ENCODE assay signal across 13 cellular contexts in genomic region chr10:26627320-26627719, GRCh38.
A peak's percentile ranks its signal among the peaks of the same experiment; 100 is the strongest.
DNase-seq lines count a peak whose midpoint lies in the region; ATAC-seq, FAIRE-seq and TF ChIP-seq lines count a peak whose summit lies in the region.
"Had no signal": no experiment of that assay in that cellular context is flagged by ENCODE, and none has a peak within 500 bp of the region (broad histone marks: within the 10 kb centered on the region; RNA-seq: fewer than 3 reads in every experiment).

No MANE protein-coding gene starts in this region.

- POLR2A ChIA-PET in HEK293 (lab: Yijun Ruan, JAX), result no interaction called here

- intact Hi-C loops in left colon (cut with DNase I, micrococcal nuclease), result no loop called here
- intact Hi-C loops in left cardiac atrium (cut with DNase I), result no loop called here

- H3K4me3 ChIP-seq in HEK293 (ENCODE audit: low read depth, low read length), result no peak overlapping the region
- H3K4me3 ChIP-seq: skin epidermis had no signal

- in situ Hi-C loops in SK-MEL-5 (cut with HindIII; ENCODE audit: low pct_unique_long_range_greater_than_20kb, low sequenced_read_pairs), result no loop called here

- no peak for DNase-seq in D721Med (ENCODE audit: insufficient read length, low spot score)
- DNase-seq in SK-MEL-5 (ENCODE audit: low read depth, low spot score), result peak; percentile 28
- DNase-seq in left colon, result no peak
- DNase-seq in activated naive CD4-positive, alpha-beta T cell treated with Interleukin-2 at 50 U/mL for 16 hours, result no peak
- no peak for DNase-seq in activated CD4-positive, alpha-beta T cell treated with anti-CD3 and anti-CD28 coated beads, Interleukin-2, amount 50 U/mL, for 48 hours
- no peak for DNase-seq in left cardiac atrium
- DNase-seq: activated CD4-positive, CD25-positive, alpha-beta regulatory T cell treated with anti-CD3 and anti-CD28 coated beads, Interleukin-2, amount 50 U/mL, for 72 hours; natural killer cell; NCI-H2107 had no signal

- H3K4me1 ChIP-seq in HEK293 (ENCODE audit: control insufficient read depth, insufficient read depth, low read length), result no peaks in the 10 kb centered on the region

- TF ChIP-seq CTCF in D721Med (IDR thresholded peaks at IDR 0.05; ENCODE audit: insufficient read depth, missing control alignments) (no peak), HEK293 (tag by site-specific recombination; IDR thresholded peaks at IDR 0.05) (no peak)

- H3K9me3 ChIP-seq in HEK293 (ENCODE audit: control insufficient read depth, insufficient read depth, low read depth, low read length), result no peaks in the 10 kb centered on the region

- no peaks in the 10 kb centered on the region for H3K36me3 ChIP-seq in HEK293 (ENCODE audit: control insufficient read depth in 2 of 2, insufficient read depth in 1 of 2, low read length in 2 of 2)

- no peak overlapping the region for H3K27ac ChIP-seq in HEK293 (ENCODE audit: extremely low read depth, low read depth, low read length)
- H3K27ac ChIP-seq: epithelial cell of prostate, skin epidermis had no signal

- CTCF ChIA-PET in HEK293 (lab: Yijun Ruan, JAX), result no interaction called here

- ATAC-seq in left colon (peak; percentile 46), GM19035 (IDR thresholded peaks at IDR 0.05; ENCODE audit: unreplicated experiment) (no peak), left cardiac atrium (no peak)
- ATAC-seq: natural killer cell had no signal

- FAIRE-seq in D721Med (lab: Jason Lieb, UNC), result peak; percentile 21

TF ChIP-seq in HEK293, 187 proteins besides CTCF, POLR2A, EP300 and RAD21:
- TF ChIP-seq ZNF600 (tag by site-specific recombination; IDR thresholded peaks at IDR 0.05) (no peak), ZNF266 (tag by site-specific recombination; IDR thresholded peaks at IDR 0.05; ENCODE audit: low read depth) (peak; percentile 100)
TF ChIP-seq in HEK293: peak in this region for 1.
